ENCODE assay signal across 22 cellular contexts in the genomic region with DNA sequence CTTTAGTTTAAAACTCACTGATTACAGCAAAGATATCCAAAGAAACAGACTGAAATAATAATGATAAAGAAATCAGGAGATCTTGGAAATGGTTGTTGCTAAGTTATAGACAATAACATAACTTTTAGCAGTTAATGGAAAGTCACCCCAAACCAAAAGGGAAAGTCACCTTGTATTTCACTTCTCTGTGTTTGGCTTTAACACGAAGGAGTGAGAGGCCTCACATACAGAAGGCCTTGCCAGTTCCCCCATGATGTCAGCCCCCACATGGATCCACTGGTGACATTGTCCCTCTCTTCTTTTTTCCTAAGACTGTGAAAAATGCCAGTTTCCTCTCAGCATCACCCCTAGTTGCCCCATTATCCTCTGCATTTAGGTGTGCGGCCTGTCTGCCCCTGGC.
"Had no signal": no experiment of that assay in that cellular context is flagged by ENCODE, and none has a peak within 500 bp of the region (broad histone marks: within the 10 kb centered on the region; RNA-seq: fewer than 3 reads in every experiment).

No MANE protein-coding gene starts in this region.

- H3K9me3 ChIP-seq: SJSA1 had no signal

- DNase-seq: KBM-7, NCI-H1092, NCI-H1436, NCI-H187, NCI-H2029, NCI-H2081 treated with DMSO at 0.1 percent for 48 hours, NCI-H2171, NCI-H226, NCI-H446, NCI-H510A, NCI-H524 treated with DMSO at 0.1 percent for 48 hours, NCI-H69, NCI-H774, Right ventricle myocardium superior, RPMI8226, SIG-M5 had no signal

- H3K27ac ChIP-seq: HL-60, SJSA1, SK-N-MC had no signal

- H3K36me3 ChIP-seq: SJSA1 had no signal

- FAIRE-seq: HTR-8/SVneo, RCC 7860 had no signal

- H3K4me1 Mint-ChIP-seq: IgD-negative memory B cell had no signal

- H3K27me3 ChIP-seq: SJSA1 had no signal

- H3K4me1 ChIP-seq: SJSA1 had no signal

- H3K27ac Mint-ChIP-seq: IgD-negative memory B cell had no signal

- H3K4me3 Mint-ChIP-seq: IgD-negative memory B cell had no signal

- H3K4me3 ChIP-seq: SJSA1, SK-N-MC had no signal
